Comparison of ENCODE assay signal across 22 cellular contexts in the genomic region with DNA sequence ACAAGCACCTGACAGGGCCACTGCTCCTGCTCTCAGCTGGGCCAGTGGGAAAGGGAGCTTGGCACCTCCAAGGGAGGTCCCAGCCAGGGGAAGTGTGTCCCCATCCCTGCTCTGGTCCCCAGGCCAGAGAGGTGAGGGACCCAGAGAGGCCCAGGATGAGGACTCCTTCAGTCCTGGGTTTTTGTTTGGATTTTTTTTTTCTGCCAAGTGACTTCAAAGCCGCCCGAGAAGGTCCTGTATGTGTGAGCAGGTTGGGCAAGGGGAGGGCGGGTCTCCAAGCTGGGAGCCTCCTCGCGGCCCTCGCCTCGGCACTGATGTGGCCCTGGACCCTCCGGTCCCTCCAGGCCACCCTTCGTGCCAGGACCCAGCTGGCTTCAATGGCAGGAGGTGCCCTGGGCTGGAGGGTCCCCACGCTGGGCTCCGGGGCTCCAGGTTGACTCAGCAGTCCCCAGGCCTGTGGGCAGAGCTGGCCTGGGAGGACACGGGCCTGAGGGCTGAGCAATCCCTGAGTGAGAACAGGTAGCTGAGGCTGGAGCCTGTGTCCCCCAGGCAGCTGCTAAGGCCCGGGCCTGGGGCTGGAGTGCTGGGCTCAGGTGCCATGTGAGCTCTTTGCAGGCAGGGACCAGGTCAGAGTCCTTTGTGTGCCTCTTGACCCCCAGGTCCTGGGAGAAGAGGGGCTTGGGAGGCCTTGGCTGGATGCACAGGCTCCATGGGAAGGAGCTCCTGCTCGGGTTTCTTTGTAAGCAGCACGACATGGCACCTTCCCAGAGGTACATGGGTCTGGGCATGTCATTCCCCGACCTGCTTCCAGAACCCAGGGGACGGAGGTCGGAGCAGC.
A peak's percentile ranks its signal among the peaks of the same experiment; 100 is the strongest.
DNase-seq lines count a peak whose midpoint lies in the region; ATAC-seq and TF ChIP-seq lines count a peak whose summit lies in the region.
"Had no signal": no experiment of that assay in that cellular context is flagged by ENCODE, and none has a peak within 500 bp of the region (broad histone marks: within the 10 kb centered on the region; RNA-seq: fewer than 3 reads in every experiment).

No MANE protein-coding gene starts in this region.

- DNase-seq in natural killer cell treated with Interleukin-12 subunit alpha and Interleukin-12 subunit beta and Interleukin-15 and Interleukin-18, amount 100 ng/mL, for 72 hours (ENCODE audit: low spot score) = peak; percentile 45
- DNase-seq in natural killer cell (no peak), glutamatergic neuron (peak; percentile 22), D341Med (ENCODE audit: low spot score) (no peak), NCI-H1694 (lab: John Stamatoyannopoulos, UW) (no peak)
- DNase-seq in activated effector memory CD4-positive, alpha-beta T cell treated with Interleukin-2 at 50 U/mL for 16 hours = no peak
- DNase-seq: activated CD4-positive, alpha-beta T cell treated with anti-CD3 and anti-CD28 coated beads, Interleukin-2, amount 50 U/mL, for 4 hours; activated gamma-delta T cell treated with Interleukin-2 at 50 U/mL for 16 hours; activated T-cell treated with anti-CD3 and anti-CD28 coated beads for 4 hours; BE2C; Caco-2; stimulated activated naive CD4-positive, alpha-beta T cell treated with Interleukin-2 at 50 U/mL for 16 hours had no signal

- no peak overlapping the region for H3K27ac Mint-ChIP-seq in natural killer cell treated with Interleukin-12 subunit alpha and Interleukin-12 subunit beta and Interleukin-15 and Interleukin-18, amount 100 ng/mL, for 72 hours
- no peak overlapping the region for H3K27ac Mint-ChIP-seq in natural killer cell
- no peak overlapping the region for H3K27ac Mint-ChIP-seq in glutamatergic neuron (ENCODE audit: unreplicated experiment)
- H3K27ac Mint-ChIP-seq: dendritic cell treated with granulocyte-macrophage colony-stimulating factor and Interleukin-4, amounts not matched to agents 40 ng/mL and 50 ng/mL, for 4 days; GM23338; nephron had no signal

- H3K4me1 Mint-ChIP-seq in natural killer cell treated with Interleukin-12 subunit alpha and Interleukin-12 subunit beta and Interleukin-15 and Interleukin-18, amount 100 ng/mL, for 72 hours (ENCODE audit: low read depth in 2 of 2) = peaks cover 3 to 7% of the 10 kb centered on the region in 2 donors
- H3K4me1 Mint-ChIP-seq in natural killer cell = peaks cover 0 to 38% of the 10 kb centered on the region in 2 donors
- no peaks in the 10 kb centered on the region for H3K4me1 Mint-ChIP-seq in glutamatergic neuron (ENCODE audit: low read depth, unreplicated experiment)
- H3K4me1 Mint-ChIP-seq: nephron had no signal

- peaks cover 22% of the 10 kb centered on the region for H3K4me1 ChIP-seq in parathyroid adenoma
- H3K4me1 ChIP-seq: A549, BE2C, breast epithelium, Caco-2, upper lobe of left lung had no signal

- no peak overlapping the region for H3K4me2 ChIP-seq in parathyroid adenoma (ENCODE audit: low read length)
- H3K4me2 ChIP-seq: A549, GM23338 had no signal

- no peak overlapping the region for H3K4me3 Mint-ChIP-seq in natural killer cell treated with Interleukin-12 subunit alpha and Interleukin-12 subunit beta and Interleukin-15 and Interleukin-18, amount 100 ng/mL, for 72 hours
- H3K4me3 Mint-ChIP-seq in natural killer cell (no peak overlapping the region), glutamatergic neuron (ENCODE audit: unreplicated experiment) (no peak overlapping the region)
- H3K4me3 Mint-ChIP-seq: dendritic cell treated with granulocyte-macrophage colony-stimulating factor and Interleukin-4, amounts not matched to agents 40 ng/mL and 50 ng/mL, for 4 days; GM23338; nephron had no signal

- H3K36me3 Mint-ChIP-seq in natural killer cell treated with Interleukin-12 subunit alpha and Interleukin-12 subunit beta and Interleukin-15 and Interleukin-18, amount 100 ng/mL, for 72 hours = no peaks in the 10 kb centered on the region
- H3K36me3 Mint-ChIP-seq in natural killer cell = no peaks in the 10 kb centered on the region
- H3K36me3 Mint-ChIP-seq in glutamatergic neuron (ENCODE audit: unreplicated experiment) = no peaks in the 10 kb centered on the region

- peak overlapping the region; percentile 71 for H3K27ac ChIP-seq in parathyroid adenoma
- H3K27ac ChIP-seq: A549, breast epithelium, upper lobe of left lung had no signal

- no peaks in the 10 kb centered on the region for H3K9me3 ChIP-seq in parathyroid adenoma (ENCODE audit: control insufficient read depth, low read length)
- H3K9me3 ChIP-seq: A549, BE2C, breast epithelium, Caco-2, upper lobe of left lung had no signal

- no peak for ATAC-seq in natural killer cell treated with Interleukin-12 subunit alpha and Interleukin-12 subunit beta and Interleukin-15 and Interleukin-18, amount 100 ng/mL, for 72 hours
- ATAC-seq in natural killer cell (no peak), GM21576 (IDR thresholded peaks at IDR 0.05; ENCODE audit: unreplicated experiment) (no peak)
- ATAC-seq: GM23338, left colon had no signal

- H3K27me3 Mint-ChIP-seq in natural killer cell treated with Interleukin-12 subunit alpha and Interleukin-12 subunit beta and Interleukin-15 and Interleukin-18, amount 100 ng/mL, for 72 hours = no peaks in the 10 kb centered on the region
- H3K27me3 Mint-ChIP-seq in natural killer cell (ENCODE audit: low read depth in 2 of 2) (no peaks in the 10 kb centered on the region), glutamatergic neuron (ENCODE audit: unreplicated experiment) (peaks cover 3% of the 10 kb centered on the region)

- TF ChIP-seq CTCF in natural killer cell (IDR thresholded peaks at IDR 0.05) = no peak
- TF ChIP-seq CTCF in glutamatergic neuron (IDR thresholded peaks at IDR 0.05; ENCODE audit: partially characterized antibody, unreplicated experiment) = no peak
- no peak for TF ChIP-seq CTCF in parathyroid adenoma (IDR thresholded peaks at IDR 0.05)

- peak overlapping the region; percentile 12 for H3K9ac ChIP-seq in parathyroid adenoma

- H3K4me3 ChIP-seq in parathyroid adenoma (ENCODE audit: low read depth, low read length) = no peak overlapping the region
- H3K4me3 ChIP-seq: A549, breast epithelium, GM23338, skin epidermis, upper lobe of left lung had no signal

- intact Hi-C loops in natural killer cell (cut with micrococcal nuclease) = no loop called here

- peak overlapping the region; percentile 75 for H2AFZ ChIP-seq in parathyroid adenoma
- H2AFZ ChIP-seq: GM23338 had no signal

- H3K9me3 Mint-ChIP-seq in natural killer cell treated with Interleukin-12 subunit alpha and Interleukin-12 subunit beta and Interleukin-15 and Interleukin-18, amount 100 ng/mL, for 72 hours = no peaks in the 10 kb centered on the region
- H3K9me3 Mint-ChIP-seq in natural killer cell (no peaks in the 10 kb centered on the region), glutamatergic neuron (ENCODE audit: unreplicated experiment) (peaks cover under 1% of the 10 kb centered on the region)
- H3K9me3 Mint-ChIP-seq: dendritic cell treated with granulocyte-macrophage colony-stimulating factor and Interleukin-4, amounts not matched to agents 40 ng/mL and 50 ng/mL, for 4 days; GM23338; nephron had no signal

- H3K36me3 ChIP-seq in parathyroid adenoma (ENCODE audit: control insufficient read depth, insufficient read depth, low read length) = no peaks in the 10 kb centered on the region
- H3K36me3 ChIP-seq: BE2C, breast epithelium, upper lobe of left lung had no signal

- no peaks in the 10 kb centered on the region for H3K27me3 ChIP-seq in parathyroid adenoma (ENCODE audit: control insufficient read depth, insufficient read depth, low read length)
- H3K27me3 ChIP-seq: BE2C, breast epithelium, upper lobe of left lung had no signal

- no peaks in the 10 kb centered on the region for H3K79me2 ChIP-seq in parathyroid adenoma

Comparison
In these comparisons a context has a peak if more than half of its experiments do, and no peak if none do; other contexts are left out.
1. DNase-seq: peak in natural killer cell treated with Interleukin-12 subunit alpha and Interleukin-12 subunit beta and Interleukin-15 and Interleukin-18, amount 100 ng/mL, for 72 hours (single experiment) and glutamatergic neuron (single experiment); none in natural killer cell (single experiment), activated effector memory CD4-positive, alpha-beta T cell treated with Interleukin-2 at 50 U/mL for 16 hours (single experiment), D341Med (single experiment) and NCI-H1694 (single experiment).